1 cellular context compared by ENCODE assay signal in the genomic region with DNA sequence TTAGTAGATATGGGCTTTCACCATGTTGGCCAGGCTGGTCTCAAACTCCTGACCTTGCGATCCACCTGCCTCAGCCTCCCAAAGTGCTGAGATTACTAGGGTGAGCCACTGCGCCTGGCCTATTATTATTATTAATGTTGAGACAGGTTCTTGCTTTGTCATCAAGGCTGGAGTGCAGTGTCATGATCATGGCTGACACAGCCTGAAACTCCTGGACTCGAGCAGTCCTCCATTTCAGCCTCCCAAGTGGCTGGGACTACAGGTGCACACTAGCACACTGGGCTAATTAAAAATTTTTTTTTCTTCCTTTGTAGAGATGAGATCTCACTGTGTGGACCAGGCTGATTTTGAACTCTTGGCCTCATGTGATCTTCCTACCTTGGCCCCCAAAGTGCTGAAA.
TF ChIP-seq lines count a peak whose summit lies in the region.

No MANE protein-coding gene starts in this region.

TF ChIP-seq in K562, 482 proteins besides CTCF, POLR2A, EP300 and RAD21 (continued from another document):
- TF ChIP-seq, protein P1, sequence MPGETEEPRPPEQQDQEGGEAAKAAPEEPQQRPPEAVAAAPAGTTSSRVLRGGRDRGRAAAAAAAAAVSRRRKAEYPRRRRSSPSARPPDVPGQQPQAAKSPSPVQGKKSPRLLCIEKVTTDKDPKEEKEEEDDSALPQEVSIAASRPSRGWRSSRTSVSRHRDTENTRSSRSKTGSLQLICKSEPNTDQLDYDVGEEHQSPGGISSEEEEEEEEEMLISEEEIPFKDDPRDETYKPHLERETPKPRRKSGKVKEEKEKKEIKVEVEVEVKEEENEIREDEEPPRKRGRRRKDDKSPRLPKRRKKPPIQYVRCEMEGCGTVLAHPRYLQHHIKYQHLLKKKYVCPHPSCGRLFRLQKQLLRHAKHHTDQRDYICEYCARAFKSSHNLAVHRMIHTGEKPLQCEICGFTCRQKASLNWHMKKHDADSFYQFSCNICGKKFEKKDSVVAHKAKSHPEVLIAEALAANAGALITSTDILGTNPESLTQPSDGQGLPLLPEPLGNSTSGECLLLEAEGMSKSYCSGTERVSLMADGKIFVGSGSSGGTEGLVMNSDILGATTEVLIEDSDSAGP (CRISPR knock-in tag; IDR thresholded peaks at IDR 0.05) = no peak
- TF ChIP-seq, protein P2, sequence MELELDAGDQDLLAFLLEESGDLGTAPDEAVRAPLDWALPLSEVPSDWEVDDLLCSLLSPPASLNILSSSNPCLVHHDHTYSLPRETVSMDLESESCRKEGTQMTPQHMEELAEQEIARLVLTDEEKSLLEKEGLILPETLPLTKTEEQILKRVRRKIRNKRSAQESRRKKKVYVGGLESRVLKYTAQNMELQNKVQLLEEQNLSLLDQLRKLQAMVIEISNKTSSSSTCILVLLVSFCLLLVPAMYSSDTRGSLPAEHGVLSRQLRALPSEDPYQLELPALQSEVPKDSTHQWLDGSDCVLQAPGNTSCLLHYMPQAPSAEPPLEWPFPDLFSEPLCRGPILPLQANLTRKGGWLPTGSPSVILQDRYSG (tag; conservative IDR thresholded peaks at IDR 0.05; ENCODE audit: low read depth) = no peak
- no peak for TF ChIP-seq RBM22 (IDR thresholded peaks at IDR 0.05; ENCODE audit: low read depth, low read length, poor library complexity, severe bottlenecking)
- TF ChIP-seq ZNF24 (IDR thresholded peaks at IDR 0.05) = no peak
- TF ChIP-seq POLR3A (IDR thresholded peaks at IDR 0.05; ENCODE audit: borderline replicate concordance, extremely low read depth, insufficient read depth, insufficient read length) = peak; percentile 4
- TF ChIP-seq NCOA6 (IDR thresholded peaks at IDR 0.05) = no peak
- no peak for TF ChIP-seq ZNF239 (CRISPR knock-in tag; IDR thresholded peaks at IDR 0.05)
- no peak for TF ChIP-seq ARHGAP35 (IDR thresholded peaks at IDR 0.05; ENCODE audit: partially characterized antibody)
- TF ChIP-seq, protein P3, sequence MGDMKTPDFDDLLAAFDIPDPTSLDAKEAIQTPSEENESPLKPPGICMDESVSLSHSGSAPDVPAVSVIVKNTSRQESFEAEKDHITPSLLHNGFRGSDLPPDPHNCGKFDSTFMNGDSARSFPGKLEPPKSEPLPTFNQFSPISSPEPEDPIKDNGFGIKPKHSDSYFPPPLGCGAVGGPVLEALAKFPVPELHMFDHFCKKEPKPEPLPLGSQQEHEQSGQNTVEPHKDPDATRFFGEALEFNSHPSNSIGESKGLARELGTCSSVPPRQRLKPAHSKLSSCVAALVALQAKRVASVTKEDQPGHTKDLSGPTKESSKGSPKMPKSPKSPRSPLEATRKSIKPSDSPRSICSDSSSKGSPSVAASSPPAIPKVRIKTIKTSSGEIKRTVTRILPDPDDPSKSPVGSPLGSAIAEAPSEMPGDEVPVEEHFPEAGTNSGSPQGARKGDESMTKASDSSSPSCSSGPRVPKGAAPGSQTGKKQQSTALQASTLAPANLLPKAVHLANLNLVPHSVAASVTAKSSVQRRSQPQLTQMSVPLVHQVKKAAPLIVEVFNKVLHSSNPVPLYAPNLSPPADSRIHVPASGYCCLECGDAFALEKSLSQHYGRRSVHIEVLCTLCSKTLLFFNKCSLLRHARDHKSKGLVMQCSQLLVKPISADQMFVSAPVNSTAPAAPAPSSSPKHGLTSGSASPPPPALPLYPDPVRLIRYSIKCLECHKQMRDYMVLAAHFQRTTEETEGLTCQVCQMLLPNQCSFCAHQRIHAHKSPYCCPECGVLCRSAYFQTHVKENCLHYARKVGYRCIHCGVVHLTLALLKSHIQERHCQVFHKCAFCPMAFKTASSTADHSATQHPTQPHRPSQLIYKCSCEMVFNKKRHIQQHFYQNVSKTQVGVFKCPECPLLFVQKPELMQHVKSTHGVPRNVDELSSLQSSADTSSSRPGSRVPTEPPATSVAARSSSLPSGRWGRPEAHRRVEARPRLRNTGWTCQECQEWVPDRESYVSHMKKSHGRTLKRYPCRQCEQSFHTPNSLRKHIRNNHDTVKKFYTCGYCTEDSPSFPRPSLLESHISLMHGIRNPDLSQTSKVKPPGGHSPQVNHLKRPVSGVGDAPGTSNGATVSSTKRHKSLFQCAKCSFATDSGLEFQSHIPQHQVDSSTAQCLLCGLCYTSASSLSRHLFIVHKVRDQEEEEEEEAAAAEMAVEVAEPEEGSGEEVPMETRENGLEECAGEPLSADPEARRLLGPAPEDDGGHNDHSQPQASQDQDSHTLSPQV (IDR thresholded peaks at IDR 0.05) = peak; percentile 71
- peak; percentile 91 for TF ChIP-seq ZNF316 (IDR thresholded peaks at IDR 0.05)
- TF ChIP-seq CSDE1 (IDR thresholded peaks at IDR 0.05) = no peak
- no peak for TF ChIP-seq ZNF224 (CRISPR knock-in tag; IDR thresholded peaks at IDR 0.05)
- no peak for TF ChIP-seq ARID1B (IDR thresholded peaks at IDR 0.05)
- TF ChIP-seq, protein P4, sequence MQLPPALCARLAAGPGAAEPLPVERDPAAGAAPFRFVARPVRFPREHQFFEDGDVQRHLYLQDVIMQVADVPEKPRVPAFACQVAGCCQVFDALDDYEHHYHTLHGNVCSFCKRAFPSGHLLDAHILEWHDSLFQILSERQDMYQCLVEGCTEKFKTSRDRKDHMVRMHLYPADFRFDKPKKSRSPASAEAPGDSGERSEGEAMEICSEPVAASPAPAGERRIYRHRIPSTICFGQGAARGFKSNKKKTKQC (CRISPR knock-in tag; IDR thresholded peaks at IDR 0.05) = no peak
- TF ChIP-seq ZBTB8A (IDR thresholded peaks at IDR 0.05; ENCODE audit: partially characterized antibody) = no peak
- TF ChIP-seq MEF2D (tag; conservative IDR thresholded peaks at IDR 0.05; ENCODE audit: low read depth) = no peak
- TF ChIP-seq SOX6 (IDR thresholded peaks at IDR 0.05) = no peak
- TF ChIP-seq, protein P5, sequence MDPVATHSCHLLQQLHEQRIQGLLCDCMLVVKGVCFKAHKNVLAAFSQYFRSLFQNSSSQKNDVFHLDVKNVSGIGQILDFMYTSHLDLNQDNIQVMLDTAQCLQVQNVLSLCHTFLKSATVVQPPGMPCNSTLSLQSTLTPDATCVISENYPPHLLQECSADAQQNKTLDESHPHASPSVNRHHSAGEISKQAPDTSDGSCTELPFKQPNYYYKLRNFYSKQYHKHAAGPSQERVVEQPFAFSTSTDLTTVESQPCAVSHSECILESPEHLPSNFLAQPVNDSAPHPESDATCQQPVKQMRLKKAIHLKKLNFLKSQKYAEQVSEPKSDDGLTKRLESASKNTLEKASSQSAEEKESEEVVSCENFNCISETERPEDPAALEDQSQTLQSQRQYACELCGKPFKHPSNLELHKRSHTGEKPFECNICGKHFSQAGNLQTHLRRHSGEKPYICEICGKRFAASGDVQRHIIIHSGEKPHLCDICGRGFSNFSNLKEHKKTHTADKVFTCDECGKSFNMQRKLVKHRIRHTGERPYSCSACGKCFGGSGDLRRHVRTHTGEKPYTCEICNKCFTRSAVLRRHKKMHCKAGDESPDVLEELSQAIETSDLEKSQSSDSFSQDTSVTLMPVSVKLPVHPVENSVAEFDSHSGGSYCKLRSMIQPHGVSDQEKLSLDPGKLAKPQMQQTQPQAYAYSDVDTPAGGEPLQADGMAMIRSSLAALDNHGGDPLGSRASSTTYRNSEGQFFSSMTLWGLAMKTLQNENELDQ (CRISPR knock-in tag; IDR thresholded peaks at IDR 0.05; ENCODE audit: borderline replicate concordance) = no peak
- TF ChIP-seq YY1 (IDR thresholded peaks at IDR 0.05; ENCODE audit: borderline replicate concordance in 1 of 3, control insufficient read depth in 1 of 3, extremely low read depth in 1 of 3, insufficient read depth in 3 of 3, insufficient read length in 1 of 3, insufficient replicate concordance in 2 of 3, low read depth in 1 of 3, low read length in 2 of 3) = peak in 2 of 3 experiments; percentile 43 to 82
- TF ChIP-seq MYC (IDR thresholded peaks at IDR 0.05; ENCODE audit: low read depth, low read length) = no peak
- no peak for TF ChIP-seq MYC (CRISPR knock-in tag; IDR thresholded peaks at IDR 0.05; ENCODE audit: borderline replicate concordance, low read depth)
- no peak for TF ChIP-seq PCBP2 (IDR thresholded peaks at IDR 0.05; ENCODE audit: low read depth, low read length, poor library complexity, severe bottlenecking)
- TF ChIP-seq C11orf30 (IDR thresholded peaks at IDR 0.05; ENCODE audit: low read depth) = peak; percentile 86
- TF ChIP-seq CXXC5 (CRISPR knock-in tag; IDR thresholded peaks at IDR 0.05) = 0 out of 2 replicates have a peak, but pooled peaks have one; percentile 14
- peak; percentile 37; the same call in 1 of the 2 replicates for TF ChIP-seq MAFK (IDR thresholded peaks at IDR 0.05; ENCODE audit: low read length)
- TF ChIP-seq RBM17 (IDR thresholded peaks at IDR 0.05; ENCODE audit: borderline replicate concordance, low read depth, low read length) = no peak
- no peak for TF ChIP-seq FOXK2 (conservative IDR thresholded peaks at IDR 0.05 in 1 of 2, IDR thresholded peaks at IDR 0.05 in 1 of 2; ENCODE audit: low read depth in 2 of 2)
- peak; percentile 77 for TF ChIP-seq NFE2 (IDR thresholded peaks at IDR 0.05; ENCODE audit: low read depth)
- TF ChIP-seq MAFG (tag; conservative IDR thresholded peaks at IDR 0.05) = peak; percentile 68
